ENCODE assay signal across 8 cellular contexts in the genomic region with DNA sequence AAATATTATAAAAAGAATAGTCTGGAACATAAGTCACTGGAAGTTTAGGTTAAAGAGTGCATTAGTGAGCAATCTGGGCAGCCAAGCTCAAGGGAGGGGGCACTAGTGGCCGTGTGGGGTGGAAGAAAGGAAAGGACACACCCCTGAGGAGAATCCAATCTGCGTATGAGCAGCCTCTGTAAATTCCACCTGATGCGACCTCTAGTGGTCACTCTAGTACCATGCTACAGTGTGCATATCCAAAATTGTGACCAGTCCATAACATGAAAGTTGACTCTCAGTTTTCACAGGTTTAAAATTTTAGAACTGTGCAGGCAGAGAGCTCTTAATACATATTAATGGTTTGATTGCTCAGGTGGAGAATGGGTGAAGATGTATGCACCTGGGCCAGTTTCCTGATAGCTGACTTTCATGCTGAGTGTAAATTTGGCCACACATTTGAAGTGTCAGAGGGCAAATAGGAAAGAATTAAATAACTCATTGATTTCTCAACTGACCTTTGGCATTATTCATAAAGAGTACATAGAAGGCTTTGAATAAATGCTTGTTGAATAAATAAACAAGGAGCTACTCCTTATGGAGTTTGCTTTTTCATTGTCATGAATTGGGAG.
A peak's percentile ranks its signal among the peaks of the same experiment; 100 is the strongest.
DNase-seq lines count a peak whose midpoint lies in the region; ATAC-seq, FAIRE-seq and TF ChIP-seq lines count a peak whose summit lies in the region.

No MANE protein-coding gene starts in this region.

- peak; percentile 41 for DNase-seq in DMS53 treated with DMSO at 0.1 percent for 48 hours (lab: John Stamatoyannopoulos, UW; ENCODE audit: unreplicated experiment)
- DNase-seq in NCI-H524 treated with DMSO at 0.1 percent for 48 hours (lab: John Stamatoyannopoulos, UW) = peak; percentile 48
- peak; percentile 56 for DNase-seq in activated CD4-positive, alpha-beta memory T cell treated with anti-CD3 and anti-CD28 coated beads, Interleukin-2, amount 10 ng/mL, durations not matched to agents 7 days and 5 days
- DNase-seq in esophagus squamous epithelium (lab: John Stamatoyannopoulos, UW) = no peak
- peak; percentile 64 for DNase-seq in natural killer cell treated with Interleukin-12 subunit alpha and Interleukin-12 subunit beta and Interleukin-15 and Interleukin-18, amount 100 ng/mL, for 72 hours (ENCODE audit: low spot score)
- DNase-seq in urothelium cell line (ENCODE audit: low spot score) = peak; percentile 72

- TF ChIP-seq POLR2A in esophagus squamous epithelium (IDR thresholded peaks at IDR 0.05) = no peak

- H3K36me3 Mint-ChIP-seq in activated CD4-positive, alpha-beta memory T cell treated with anti-CD3 and anti-CD28 coated beads, Interleukin-2, amount 10 ng/mL, durations not matched to agents 7 days and 5 days (ENCODE audit: low read depth) = no peaks in the 10 kb centered on the region
- peaks cover 3% of the 10 kb centered on the region for H3K36me3 Mint-ChIP-seq in natural killer cell treated with Interleukin-12 subunit alpha and Interleukin-12 subunit beta and Interleukin-15 and Interleukin-18, amount 100 ng/mL, for 72 hours

- H3K4me1 ChIP-seq in esophagus squamous epithelium = peaks cover 4 to 26% (median 11%) of the 10 kb centered on the region in 3 donors

- no peak for FAIRE-seq in urothelium cell line (lab: Jason Lieb, UNC)

- CTCF ChIA-PET in activated CD4-positive, alpha-beta memory T cell treated with anti-CD3 and anti-CD28 coated beads, Interleukin-2, amount 10 ng/mL, durations not matched to agents 7 days and 5 days (lab: Charles Lee) = interaction anchor here (0.6 to 3.4 kb wide), 26 partner anchors 8 to 260 kb away, joined by 3 to 25 read pairs (median 4); no protein-coding TSS in a partner anchor

- H3K27ac Mint-ChIP-seq in activated CD4-positive, alpha-beta memory T cell treated with anti-CD3 and anti-CD28 coated beads, Interleukin-2, amount 10 ng/mL, durations not matched to agents 7 days and 5 days = no peak overlapping the region
- H3K27ac Mint-ChIP-seq in natural killer cell treated with Interleukin-12 subunit alpha and Interleukin-12 subunit beta and Interleukin-15 and Interleukin-18, amount 100 ng/mL, for 72 hours = no peak overlapping the region

- intact Hi-C loops in esophagus squamous epithelium (cut with DNase I) = no loop called here

- no peak overlapping the region for H3K4me3 Mint-ChIP-seq in activated CD4-positive, alpha-beta memory T cell treated with anti-CD3 and anti-CD28 coated beads, Interleukin-2, amount 10 ng/mL, durations not matched to agents 7 days and 5 days
- H3K4me3 Mint-ChIP-seq in natural killer cell treated with Interleukin-12 subunit alpha and Interleukin-12 subunit beta and Interleukin-15 and Interleukin-18, amount 100 ng/mL, for 72 hours = no peak overlapping the region

- H3K27me3 ChIP-seq in esophagus squamous epithelium = no peaks in the 10 kb centered on the region

- peaks cover under 1% of the 10 kb centered on the region for H3K9me3 Mint-ChIP-seq in activated CD4-positive, alpha-beta memory T cell treated with anti-CD3 and anti-CD28 coated beads, Interleukin-2, amount 10 ng/mL, durations not matched to agents 7 days and 5 days
- no peaks in the 10 kb centered on the region for H3K9me3 Mint-ChIP-seq in natural killer cell treated with Interleukin-12 subunit alpha and Interleukin-12 subunit beta and Interleukin-15 and Interleukin-18, amount 100 ng/mL, for 72 hours

- ATAC-seq in GM19467 (IDR thresholded peaks at IDR 0.05; ENCODE audit: unreplicated experiment) (peak; percentile 98), HG03457 (IDR thresholded peaks at IDR 0.05; ENCODE audit: unreplicated experiment) (peak; percentile 95)
- ATAC-seq in natural killer cell treated with Interleukin-12 subunit alpha and Interleukin-12 subunit beta and Interleukin-15 and Interleukin-18, amount 100 ng/mL, for 72 hours = peak; percentile 87 to 90

- no peaks in the 10 kb centered on the region for H3K4me1 Mint-ChIP-seq in activated CD4-positive, alpha-beta memory T cell treated with anti-CD3 and anti-CD28 coated beads, Interleukin-2, amount 10 ng/mL, durations not matched to agents 7 days and 5 days
- H3K4me1 Mint-ChIP-seq in natural killer cell treated with Interleukin-12 subunit alpha and Interleukin-12 subunit beta and Interleukin-15 and Interleukin-18, amount 100 ng/mL, for 72 hours (ENCODE audit: low read depth in 2 of 2) = peaks cover 8 to 10% of the 10 kb centered on the region in 2 donors

- H3K4me3 ChIP-seq in esophagus squamous epithelium = no peak overlapping the region

- H3K27me3 Mint-ChIP-seq in activated CD4-positive, alpha-beta memory T cell treated with anti-CD3 and anti-CD28 coated beads, Interleukin-2, amount 10 ng/mL, durations not matched to agents 7 days and 5 days = peaks cover 5% of the 10 kb centered on the region
- H3K27me3 Mint-ChIP-seq in natural killer cell treated with Interleukin-12 subunit alpha and Interleukin-12 subunit beta and Interleukin-15 and Interleukin-18, amount 100 ng/mL, for 72 hours = peaks cover 6 to 10% of the 10 kb centered on the region in 2 donors

- 0% methylated on average over 3 of the region's 3 CpGs for WGBS in esophagus squamous epithelium, 2 donors

- peaks cover 0 to 2% (median 0%) of the 10 kb centered on the region in 3 donors for H3K9me3 ChIP-seq in esophagus squamous epithelium

- no peaks in the 10 kb centered on the region for H3K36me3 ChIP-seq in esophagus squamous epithelium

- H3K27ac ChIP-seq in esophagus squamous epithelium = no peak overlapping the region

- POLR2A ChIA-PET in activated CD4-positive, alpha-beta memory T cell treated with anti-CD3 and anti-CD28 coated beads, Interleukin-2, amount 10 ng/mL, durations not matched to agents 7 days and 5 days (lab: Charles Lee) = no interaction called here

- TF ChIP-seq CTCF in esophagus squamous epithelium (IDR thresholded peaks at IDR 0.05) = peak; percentile 66 to 84 (median 79)
